Comparison of ENCODE assay signal across 1 cellular context in the genomic region with DNA sequence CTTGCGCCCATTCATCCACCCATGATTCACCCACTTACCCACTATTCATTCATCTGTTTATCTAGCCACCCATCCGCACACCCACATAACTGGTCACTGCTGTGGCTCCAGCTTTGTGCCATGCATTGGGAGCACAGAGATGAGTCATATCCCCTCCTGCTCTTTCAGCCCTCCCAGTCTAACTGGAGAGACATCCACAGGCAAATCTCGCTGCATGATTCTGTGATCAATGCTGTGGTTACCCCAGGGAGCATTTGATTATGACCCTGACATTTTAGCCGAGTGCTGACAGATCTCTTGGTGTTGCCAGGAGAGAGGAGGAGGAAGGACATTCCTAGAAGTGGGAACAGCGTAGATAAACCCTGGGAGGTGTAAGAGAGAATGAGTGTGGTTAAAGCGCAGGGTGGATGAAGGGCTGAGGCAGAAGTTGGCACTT.
TF ChIP-seq lines count a peak whose summit lies in the region.

No MANE protein-coding gene starts in this region.

TF ChIP-seq in IMR-90, 13 proteins besides CTCF, POLR2A, EP300 and RAD21 (continued from another document):
- no peak for TF ChIP-seq MAFK (IDR thresholded peaks at IDR 0.05; ENCODE audit: low read depth, low read length)
- no peak for TF ChIP-seq USF2 (IDR thresholded peaks at IDR 0.05; ENCODE audit: low read depth, low read length)
- no peak for TF ChIP-seq MXI1 (IDR thresholded peaks at IDR 0.05; ENCODE audit: borderline replicate concordance, low read depth, low read length)
- 0 out of 2 replicates have a peak, but pooled peaks have one; percentile 25 for TF ChIP-seq BHLHE40 (IDR thresholded peaks at IDR 0.05; ENCODE audit: low read depth, low read length)
- no peak for TF ChIP-seq CHD1 (IDR thresholded peaks at IDR 0.05; ENCODE audit: low read depth, low read length)
- TF ChIP-seq NFE2L2 (IDR thresholded peaks at IDR 0.05; ENCODE audit: low read depth, low read length), result no peak
- no peak for TF ChIP-seq SMC3 (IDR thresholded peaks at IDR 0.05; ENCODE audit: low read depth, low read length)
- TF ChIP-seq CEBPB (IDR thresholded peaks at IDR 0.05; ENCODE audit: low read depth, low read length), result no peak
- no peak for TF ChIP-seq RCOR1 (IDR thresholded peaks at IDR 0.05; ENCODE audit: insufficient replicate concordance, low read length)
- TF ChIP-seq, protein P1, sequence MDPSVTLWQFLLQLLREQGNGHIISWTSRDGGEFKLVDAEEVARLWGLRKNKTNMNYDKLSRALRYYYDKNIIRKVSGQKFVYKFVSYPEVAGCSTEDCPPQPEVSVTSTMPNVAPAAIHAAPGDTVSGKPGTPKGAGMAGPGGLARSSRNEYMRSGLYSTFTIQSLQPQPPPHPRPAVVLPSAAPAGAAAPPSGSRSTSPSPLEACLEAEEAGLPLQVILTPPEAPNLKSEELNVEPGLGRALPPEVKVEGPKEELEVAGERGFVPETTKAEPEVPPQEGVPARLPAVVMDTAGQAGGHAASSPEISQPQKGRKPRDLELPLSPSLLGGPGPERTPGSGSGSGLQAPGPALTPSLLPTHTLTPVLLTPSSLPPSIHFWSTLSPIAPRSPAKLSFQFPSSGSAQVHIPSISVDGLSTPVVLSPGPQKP (IDR thresholded peaks at IDR 0.05; ENCODE audit: borderline replicate concordance, low read depth, low read length), result no peak
